Comparison of ENCODE assay signal across 8 cellular contexts in the genomic region with DNA sequence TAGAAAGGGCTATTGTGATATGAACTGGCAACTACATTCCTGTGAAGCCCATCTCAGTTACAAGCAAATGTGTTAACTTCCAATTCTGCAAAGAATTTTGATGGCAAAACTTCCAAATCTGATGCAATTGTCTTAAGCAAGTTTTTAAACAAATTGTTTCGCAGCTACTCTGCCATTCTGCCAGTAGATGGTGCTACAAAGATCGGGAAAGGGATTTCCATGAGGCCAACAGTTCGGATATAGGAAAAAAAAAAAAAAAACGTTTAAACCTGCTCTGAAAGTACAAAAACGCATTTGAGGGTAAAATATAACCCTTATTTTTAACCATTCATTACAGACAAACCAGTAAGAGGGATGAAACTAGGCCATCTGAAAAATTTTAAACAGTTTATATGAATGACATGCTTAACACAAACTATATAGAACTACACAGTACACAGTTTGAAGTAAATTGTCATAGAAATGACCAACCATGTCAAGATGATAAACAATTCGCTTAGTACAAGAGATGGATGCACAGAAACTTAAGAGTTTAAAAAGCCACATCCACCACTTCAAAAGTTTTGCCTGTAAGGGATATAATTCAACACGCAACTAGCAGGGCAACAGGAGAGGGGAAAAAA. TPM values are rescaled to one million over a fixed set of nuclear protein-coding genes. Genes with fewer than 3 reads are reported as not detected.
DNase-seq lines count a peak whose midpoint lies in the region; ATAC-seq and TF ChIP-seq lines count a peak whose summit lies in the region.

No MANE protein-coding gene starts in this region.

- 1 to 3% methylated on average over 7 of the region's 7 CpGs for WGBS in upper lobe of left lung, 2 donors

- no peak overlapping the region for H2AFZ ChIP-seq in OCI-LY3 (ENCODE audit: low read depth, low read length)

- H3K9ac ChIP-seq in OCI-LY3 (ENCODE audit: low read length) = peak overlapping the region; percentile 95

- TF ChIP-seq POLR2A in upper lobe of left lung (IDR thresholded peaks at IDR 0.05) = no peak

- H4K20me1 ChIP-seq in OCI-LY3 (ENCODE audit: insufficient read depth, low read length) = peaks cover 63% of the 10 kb centered on the region

- TF ChIP-seq EP300 in upper lobe of left lung (IDR thresholded peaks at IDR 0.05) = no peak

- H3K4me2 ChIP-seq in OCI-LY3 (ENCODE audit: low read length) = peak overlapping the region; percentile 90

- H3K4me3 ChIP-seq in HFF-Myc (replicated peaks; ENCODE audit: low read depth, low read length) (peak overlapping the region; percentile 97), OCI-LY3 (ENCODE audit: low read length) (peak overlapping the region; percentile 100), upper lobe of left lung (peak overlapping the region; percentile 10 to 88 (median 72))

- H3K4me1 ChIP-seq in OCI-LY3 (ENCODE audit: low read length) = peaks cover 25% of the 10 kb centered on the region
- H3K4me1 ChIP-seq in upper lobe of left lung = peaks cover 22 to 42% (median 25%) of the 10 kb centered on the region in 4 donors

- peaks cover 53% of the 10 kb centered on the region for H3K79me2 ChIP-seq in OCI-LY3 (ENCODE audit: low read length)

- H3K27ac ChIP-seq in OCI-LY3 (ENCODE audit: low read length) = no peak overlapping the region
- peak overlapping the region in 3 of 4 donors; percentile 97 to 99 (median 99) for H3K27ac ChIP-seq in upper lobe of left lung

- H3K9me3 ChIP-seq in OCI-LY3 (ENCODE audit: insufficient read depth, low read length) (no peaks in the 10 kb centered on the region), upper lobe of left lung (no peaks in the 10 kb centered on the region)

- H3K27me3 ChIP-seq in OCI-LY3 (ENCODE audit: low read depth, low read length) (no peaks in the 10 kb centered on the region), upper lobe of left lung (no peaks in the 10 kb centered on the region)

- ATAC-seq in upper lobe of left lung (ENCODE audit: low FRiP score in 2 of 2) (no peak), GM21528 (IDR thresholded peaks at IDR 0.05; ENCODE audit: low FRiP score, unreplicated experiment) (no peak)

- TF ChIP-seq CTCF in HFF-Myc (IDR thresholded peaks at IDR 0.05; ENCODE audit: low read depth, low read length, missing control alignments) (peak; percentile 74), OCI-LY3 (IDR thresholded peaks at IDR 0.05; ENCODE audit: low read depth, low read length) (peak; percentile 65), upper lobe of left lung (IDR thresholded peaks at IDR 0.05) (peak; percentile 47 to 63 (median 58))

- H3K36me3 ChIP-seq in OCI-LY3 (replicated peaks; ENCODE audit: low read depth, low read length) = peaks cover 34% of the 10 kb centered on the region
- no peaks in the 10 kb centered on the region for H3K36me3 ChIP-seq in upper lobe of left lung

- peak; percentile 85 for DNase-seq in DMS 273 (lab: John Stamatoyannopoulos, UW; ENCODE audit: unreplicated experiment)
- no peak for DNase-seq in HFF-Myc (ENCODE audit: extremely low read depth, low read depth)
- DNase-seq in cerebellar cortex (ENCODE audit: low spot score) = peak; percentile 79
- DNase-seq in lung microvascular endothelial cell (ENCODE audit: low read depth in 2 of 2) = peak; percentile 81 to 84
- no peak for DNase-seq in upper lobe of left lung
- DNase-seq in activated CD4-positive, alpha-beta T cell treated with anti-CD3 and anti-CD28 coated beads for 1 hour = no peak

RNA-seq across cellular contexts. Expression of a gene that starts 2.2 kb away (rescaled TPM):
- total RNA-seq in lung microvascular endothelial cell = 10.2 and 14.3 TPM in 2 replicates
- total RNA-seq in upper lobe of left lung = 10 to 100 TPM in 5 of 6 donors, 1 to 10 TPM in 1; 8.4 to 26.3 (median 14.6) TPM

RNA-seq across cellular contexts. Expression of a gene that starts 16.1 kb away (rescaled TPM):
- 20.7 and 28.6 TPM in 2 replicates for total RNA-seq in lung microvascular endothelial cell
- total RNA-seq in upper lobe of left lung = 10 to 100 TPM in 1 of 6 donors, 1 to 10 TPM in 5; 2.7 to 17.8 (median 5.2) TPM

Comparison
In these comparisons a context has a peak if more than half of its experiments do, and no peak if none do; other contexts are left out.
1. DNase-seq: peak in DMS 273 (single experiment), cerebellar cortex (single experiment) and lung microvascular endothelial cell (2 of 2); none in HFF-Myc (single experiment), upper lobe of left lung (0 of 2) and activated CD4-positive, alpha-beta T cell treated with anti-CD3 and anti-CD28 coated beads for 1 hour (single experiment).
2. Peak in every context shown above with its lines, with median percentiles within 50 percentile points of each other: H3K4me3 ChIP-seq and CTCF ChIP-seq.